Comparison of ENCODE assay signal across 16 cellular contexts in genomic region chr7:34497153-34497777, GRCh38.
DNase-seq lines count a peak whose midpoint lies in the region; ATAC-seq, FAIRE-seq and TF ChIP-seq lines count a peak whose summit lies in the region.
"Had no signal": no experiment of that assay in that cellular context is flagged by ENCODE, and none has a peak within 500 bp of the region (broad histone marks: within the 10 kb centered on the region; RNA-seq: fewer than 3 reads in every experiment).

No MANE protein-coding gene starts in this region.

- H2AFZ ChIP-seq in keratinocyte (ENCODE audit: control insufficient read depth, low read length), result no peak overlapping the region

- H3K4me2 ChIP-seq in DOHH2 (ENCODE audit: low read length), result no peak overlapping the region
- H3K4me2 ChIP-seq in keratinocyte (ENCODE audit: control insufficient read depth, extremely low read depth, insufficient read depth, low read depth, low read length), result no peak overlapping the region

- H3K27me3 ChIP-seq in DOHH2 (ENCODE audit: control insufficient read depth, low read length), result no peaks in the 10 kb centered on the region
- no peaks in the 10 kb centered on the region for H3K27me3 ChIP-seq in WERI-Rb-1 (ENCODE audit: insufficient read depth, low read depth, severe bottlenecking)
- no peaks in the 10 kb centered on the region for H3K27me3 ChIP-seq in keratinocyte (ENCODE audit: control insufficient read depth, extremely low read depth, insufficient read depth, low read length)
- H3K27me3 ChIP-seq in psoas muscle (ENCODE audit: insufficient read depth in 3 of 3, low read length in 2 of 3), result no peaks in the 10 kb centered on the region
- H3K27me3 ChIP-seq: vagina had no signal

- H3K79me2 ChIP-seq in DOHH2 (ENCODE audit: control insufficient read depth, low read length) (no peaks in the 10 kb centered on the region), keratinocyte (ENCODE audit: control insufficient read depth, insufficient read depth, low read length) (no peaks in the 10 kb centered on the region)

- 68 to 72% (median 70%) methylated on average over 4 of the region's 4 CpGs for WGBS in psoas muscle, 3 donors

- H3F3A ChIP-seq in DOHH2 (ENCODE audit: control insufficient read depth, insufficient read depth), result no peaks in the 10 kb centered on the region

- no peak overlapping the region for H3K9ac ChIP-seq in keratinocyte (ENCODE audit: control insufficient read depth, extremely low read depth, insufficient read depth, low read length)

- H3K27ac ChIP-seq in DOHH2 (ENCODE audit: low read depth, low read length) (no peak overlapping the region), WERI-Rb-1 (no peak overlapping the region), keratinocyte (ENCODE audit: control insufficient read depth, insufficient read depth, low read length) (no peak overlapping the region), psoas muscle (no peak overlapping the region)
- H3K27ac ChIP-seq: vagina had no signal

- H3K9me2 ChIP-seq in DOHH2 (replicated peaks; ENCODE audit: control insufficient read depth, low read length), result no peaks in the 10 kb centered on the region

- dilution Hi-C loops in keratinocyte (cut with MboI; ENCODE audit: extremely low pct_ligation_motif_present, low sequenced_read_pairs), result no loop called here

- H3K36me3 ChIP-seq in DOHH2 (ENCODE audit: control insufficient read depth, low read length), result no peaks in the 10 kb centered on the region
- no peaks in the 10 kb centered on the region for H3K36me3 ChIP-seq in WERI-Rb-1
- H3K36me3 ChIP-seq in keratinocyte (ENCODE audit: control insufficient read depth in 2 of 2, extremely low read depth in 1 of 2, insufficient read depth in 2 of 2, low read length in 2 of 2), result no peaks in the 10 kb centered on the region
- H3K36me3 ChIP-seq in psoas muscle (ENCODE audit: insufficient read depth in 1 of 2, low read depth in 1 of 2), result no peaks in the 10 kb centered on the region
- H3K36me3 ChIP-seq: vagina had no signal

- H4K20me1 ChIP-seq in DOHH2 (ENCODE audit: control insufficient read depth, insufficient read depth, low read depth, low read length), result no peaks in the 10 kb centered on the region
- H4K20me1 ChIP-seq in keratinocyte (ENCODE audit: control insufficient read depth, extremely low read depth, insufficient read depth, low read length), result no peaks in the 10 kb centered on the region

- H3K9me3 ChIP-seq in DOHH2 (ENCODE audit: control insufficient read depth, insufficient read depth, low read length) (no peaks in the 10 kb centered on the region), WERI-Rb-1 (ENCODE audit: severe bottlenecking) (no peaks in the 10 kb centered on the region), keratinocyte (ENCODE audit: control insufficient read depth, low read depth, low read length) (no peaks in the 10 kb centered on the region), psoas muscle (no peaks in the 10 kb centered on the region)
- H3K9me3 ChIP-seq: vagina had no signal

- H3K4me3 ChIP-seq in DOHH2 (ENCODE audit: low read length) (no peak overlapping the region), WERI-Rb-1 (ENCODE audit: low read depth, low read length) (no peak overlapping the region), keratinocyte (ENCODE audit: control insufficient read depth in 2 of 3, extremely low read depth in 1 of 3, insufficient read depth in 2 of 3, low read depth in 1 of 3, low read length in 3 of 3) (no peak overlapping the region), psoas muscle (no peak overlapping the region)
- H3K4me3 ChIP-seq: vagina had no signal

- intact Hi-C loops in psoas muscle (cut with DNase I), result no loop called here

- ATAC-seq in HG02885 (IDR thresholded peaks at IDR 0.05; ENCODE audit: poor library complexity, unreplicated experiment) (peak; percentile 48), psoas muscle (no peak), HG03571 (IDR thresholded peaks at IDR 0.05; ENCODE audit: unreplicated experiment) (no peak)
- ATAC-seq: natural killer cell had no signal

- DNase-seq in WERI-Rb-1 (peak; percentile 22), keratinocyte (ENCODE audit: low read depth, low spot score) (no peak), NCI-H2107 treated with DMSO at 0.1 percent for 48 hours (lab: John Stamatoyannopoulos, UW; ENCODE audit: unreplicated experiment) (no peak), psoas muscle (no peak), DMS153 treated with DMSO at 0.1 percent for 48 hours (lab: John Stamatoyannopoulos, UW; ENCODE audit: unreplicated experiment) (no peak)
- DNase-seq: activated CD8-positive, alpha-beta memory T cell treated with anti-CD3 and anti-CD28 coated beads, Interleukin-2, amount 50 U/mL, for 4 hours; amniotic stem cell; DMS79; natural killer cell; NCI-H1048; NCI-H69; stimulated activated CD8-positive, alpha-beta memory T cell treated with anti-CD3 and anti-CD28 coated beads, Interleukin-4, amount 100 ng/mL, for 48 hours had no signal

- TF ChIP-seq CTCF in DOHH2 (IDR thresholded peaks at IDR 0.05; ENCODE audit: low read depth, low read length, poor library complexity, severe bottlenecking), result peak; percentile 37
- peak; percentile 54 for TF ChIP-seq CTCF in WERI-Rb-1 (IDR thresholded peaks at IDR 0.05; ENCODE audit: low read depth, low read length)
- TF ChIP-seq CTCF in keratinocyte (optimal IDR thresholded peaks at IDR 0.05 in 1 of 3, IDR thresholded peaks at IDR 0.05 in 1 of 3, conservative IDR thresholded peaks at IDR 0.05 in 1 of 3; ENCODE audit: extremely low read depth in 1 of 3, insufficient read depth in 2 of 3, low read length in 3 of 3), result peak; percentile 43 to 64 (median 50)
- TF ChIP-seq CTCF in psoas muscle (IDR thresholded peaks at IDR 0.05), result no peak

- H3K4me1 ChIP-seq in DOHH2 (ENCODE audit: control insufficient read depth, low read length) (no peaks in the 10 kb centered on the region), keratinocyte (ENCODE audit: control insufficient read depth, extremely low read depth, insufficient read depth, low read length) (no peaks in the 10 kb centered on the region), psoas muscle (no peaks in the 10 kb centered on the region)
- H3K4me1 ChIP-seq: vagina had no signal

- FAIRE-seq in keratinocyte (lab: Jason Lieb, UNC), result no peak

- no peaks in the 10 kb centered on the region for H3K9me1 ChIP-seq in keratinocyte (ENCODE audit: control insufficient read depth, extremely low read depth, insufficient read depth, low read length)
